ENCODE assay signal across 15 cellular contexts in the genomic region with DNA sequence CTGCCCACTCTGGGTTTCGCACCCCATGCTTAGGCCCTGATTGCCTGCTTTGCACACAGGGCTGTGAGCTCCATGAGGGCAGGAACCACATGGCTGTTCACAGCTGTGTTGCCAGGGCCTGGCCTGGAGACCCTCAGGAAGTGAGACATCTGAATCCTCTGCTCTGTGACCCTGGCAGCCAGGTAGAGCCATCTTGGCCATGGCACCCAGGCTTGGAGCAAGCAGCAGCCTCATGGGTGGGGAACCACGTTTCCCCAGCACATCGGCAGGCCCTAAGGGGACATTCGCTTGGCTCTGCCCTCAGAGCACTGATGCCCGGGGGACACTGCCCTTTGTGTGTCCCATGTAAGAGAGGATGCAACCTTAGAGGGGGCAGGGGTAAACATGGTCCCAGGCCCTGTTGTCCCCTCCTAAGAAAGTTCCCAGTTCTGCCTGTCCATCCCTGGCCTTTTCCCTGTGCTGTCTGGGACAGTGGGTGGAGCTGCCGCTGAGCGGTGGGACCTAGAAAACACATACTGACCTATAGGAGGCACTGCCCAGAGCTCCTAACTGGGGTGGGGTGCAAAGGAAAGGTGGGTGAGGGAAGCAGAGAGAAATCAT.
DNase-seq lines count a peak whose midpoint lies in the region; ATAC-seq and TF ChIP-seq lines count a peak whose summit lies in the region.
"Had no signal": no experiment of that assay in that cellular context is flagged by ENCODE, and none has a peak within 500 bp of the region (broad histone marks: within the 10 kb centered on the region; RNA-seq: fewer than 3 reads in every experiment).

No MANE protein-coding gene starts in this region.

- no peaks in the 10 kb centered on the region for H3K9me3 ChIP-seq in endodermal cell (ENCODE audit: control insufficient read depth, low read length)
- no peaks in the 10 kb centered on the region for H3K9me3 ChIP-seq in vagina

- no peak overlapping the region for H3K4me3 Mint-ChIP-seq in stimulated activated naive CD8-positive, alpha-beta T cell treated with anti-CD3 and anti-CD28 coated beads, Interleukin-15, Interleukin-2, amounts not matched to agents 100 ng/mL and 50 ng/mL, for 24 hours
- H3K4me3 Mint-ChIP-seq in endodermal cell (no peak overlapping the region), osteocyte (ENCODE audit: unreplicated experiment) (no peak overlapping the region)
- H3K4me3 Mint-ChIP-seq: activated CD8-positive, alpha-beta memory T cell treated with anti-CD3 and anti-CD28 coated beads, Interleukin-2, amount 10 ng/mL, durations not matched to agents 7 days and 5 days; neural progenitor cell had no signal

- H3K9ac ChIP-seq in endodermal cell (ENCODE audit: extremely low read depth, low read length, poor library complexity, severe bottlenecking), result no peak overlapping the region
- H3K9ac ChIP-seq: neural progenitor cell had no signal

- H3K9me3 Mint-ChIP-seq in stimulated activated naive CD8-positive, alpha-beta T cell treated with anti-CD3 and anti-CD28 coated beads, Interleukin-15, Interleukin-2, amounts not matched to agents 100 ng/mL and 50 ng/mL, for 24 hours, result no peaks in the 10 kb centered on the region
- H3K9me3 Mint-ChIP-seq in endodermal cell, result no peaks in the 10 kb centered on the region
- no peaks in the 10 kb centered on the region for H3K9me3 Mint-ChIP-seq in osteocyte (ENCODE audit: unreplicated experiment)
- H3K9me3 Mint-ChIP-seq: neural progenitor cell had no signal

- no peaks in the 10 kb centered on the region for H3K36me3 Mint-ChIP-seq in stimulated activated naive CD8-positive, alpha-beta T cell treated with anti-CD3 and anti-CD28 coated beads, Interleukin-15, Interleukin-2, amounts not matched to agents 100 ng/mL and 50 ng/mL, for 24 hours (ENCODE audit: low read depth)
- H3K36me3 Mint-ChIP-seq in endodermal cell (ENCODE audit: low read depth), result no peaks in the 10 kb centered on the region
- no peaks in the 10 kb centered on the region for H3K36me3 Mint-ChIP-seq in osteocyte (ENCODE audit: unreplicated experiment)
- H3K36me3 Mint-ChIP-seq: activated CD8-positive, alpha-beta memory T cell treated with anti-CD3 and anti-CD28 coated beads, Interleukin-2, amount 10 ng/mL, durations not matched to agents 7 days and 5 days; neural progenitor cell had no signal

- H3K27me3 ChIP-seq in endodermal cell (ENCODE audit: control insufficient read depth, insufficient read depth, low read length, poor library complexity, severe bottlenecking) (no peaks in the 10 kb centered on the region), vagina (no peaks in the 10 kb centered on the region)
- H3K27me3 ChIP-seq: neural progenitor cell had no signal

- peak overlapping the region; percentile 52 for H3K27ac Mint-ChIP-seq in stimulated activated naive CD8-positive, alpha-beta T cell treated with anti-CD3 and anti-CD28 coated beads, Interleukin-15, Interleukin-2, amounts not matched to agents 100 ng/mL and 50 ng/mL, for 24 hours
- H3K27ac Mint-ChIP-seq in endodermal cell (no peak overlapping the region), osteocyte (ENCODE audit: unreplicated experiment) (peak overlapping the region; percentile 18)
- H3K27ac Mint-ChIP-seq: activated CD8-positive, alpha-beta memory T cell treated with anti-CD3 and anti-CD28 coated beads, Interleukin-2, amount 10 ng/mL, durations not matched to agents 7 days and 5 days; neural progenitor cell had no signal

- TF ChIP-seq POLR2A in vagina (IDR thresholded peaks at IDR 0.05), result no peak

- ATAC-seq in stimulated activated naive CD8-positive, alpha-beta T cell treated with anti-CD3 and anti-CD28 coated beads, Interleukin-15, Interleukin-2, amounts not matched to agents 100 U/mL and 50 U/mL, for 24 hours, result no peak
- ATAC-seq in HG03025 (IDR thresholded peaks at IDR 0.05; ENCODE audit: low FRiP score, unreplicated experiment), result no peak
- ATAC-seq: activated CD8-positive, alpha-beta memory T cell treated with anti-CD3 and anti-CD28 coated beads, Interleukin-2, amount 10 ng/mL, durations not matched to agents 7 days and 5 days; GM12878 had no signal

- peak; percentile 34 for TF ChIP-seq CTCF in endodermal cell (conservative IDR thresholded peaks at IDR 0.05)
- TF ChIP-seq CTCF in osteocyte (IDR thresholded peaks at IDR 0.05), result peak; percentile 6
- no peak for TF ChIP-seq CTCF in vagina (IDR thresholded peaks at IDR 0.05)

- H3K27me3 Mint-ChIP-seq in stimulated activated naive CD8-positive, alpha-beta T cell treated with anti-CD3 and anti-CD28 coated beads, Interleukin-15, Interleukin-2, amounts not matched to agents 100 ng/mL and 50 ng/mL, for 24 hours, result no peaks in the 10 kb centered on the region
- H3K27me3 Mint-ChIP-seq in endodermal cell (ENCODE audit: insufficient read depth) (no peaks in the 10 kb centered on the region), osteocyte (ENCODE audit: unreplicated experiment) (no peaks in the 10 kb centered on the region)

- H3K4me1 Mint-ChIP-seq in stimulated activated naive CD8-positive, alpha-beta T cell treated with anti-CD3 and anti-CD28 coated beads, Interleukin-15, Interleukin-2, amounts not matched to agents 100 ng/mL and 50 ng/mL, for 24 hours (ENCODE audit: low read depth), result peaks cover 36% of the 10 kb centered on the region
- H3K4me1 Mint-ChIP-seq in endodermal cell (peaks cover 6% of the 10 kb centered on the region), osteocyte (ENCODE audit: unreplicated experiment) (peaks cover 57% of the 10 kb centered on the region)

- H3K27ac ChIP-seq in endodermal cell (ENCODE audit: low read depth, low read length) (no peak overlapping the region), vagina (peak overlapping the region; percentile 96)
- H3K27ac ChIP-seq: neural progenitor cell had no signal

- WGBS in endodermal cell (ENCODE audit: insufficient coverage in 1 of 2, insufficient read length in 1 of 2), 2 experiments, result 95% methylated on average over 5 to 7 of the region's 7 CpGs

- H3K36me3 ChIP-seq in endodermal cell (ENCODE audit: control insufficient read depth, insufficient read depth, low read length), result no peaks in the 10 kb centered on the region
- no peaks in the 10 kb centered on the region for H3K36me3 ChIP-seq in vagina
- H3K36me3 ChIP-seq: neural progenitor cell had no signal

- H3K4me3 ChIP-seq in endodermal cell (ENCODE audit: low read length), result no peak overlapping the region
- peak overlapping the region; percentile 48 to 53 for H3K4me3 ChIP-seq in vagina
- H3K4me3 ChIP-seq: GM12878, neural progenitor cell had no signal

- intact Hi-C loops in vagina (cut with DNase I), result no loop called here

- no peaks in the 10 kb centered on the region for H3K4me1 ChIP-seq in endodermal cell (ENCODE audit: control insufficient read depth, insufficient read depth, low read length)
- H3K4me1 ChIP-seq in vagina, result peaks cover 70% of the 10 kb centered on the region

- no peak for DNase-seq in stimulated activated naive CD8-positive, alpha-beta T cell treated with anti-CD3 and anti-CD28 coated beads, Interleukin-15, Interleukin-2, amounts not matched to agents 100 U/mL and 50 U/mL, for 24 hours
- DNase-seq in endodermal cell, result peak; percentile 52
- no peak for DNase-seq in osteocyte (ENCODE audit: extremely low spot score, unreplicated experiment)
- DNase-seq in vagina (ENCODE audit: extremely low spot score in 2 of 2), result peak in 1 of 2 donors; percentile 83
- DNase-seq in NCI-H187 (lab: John Stamatoyannopoulos, UW), result no peak
- no peak for DNase-seq in NCI-H1092 treated with DMSO at 0.1 percent for 48 hours (lab: John Stamatoyannopoulos, UW)
- DNase-seq: activated CD8-positive, alpha-beta memory T cell treated with anti-CD3 and anti-CD28 coated beads, Interleukin-2, amount 10 ng/mL, durations not matched to agents 7 days and 5 days; cortex of kidney; hypothalamus; KBM-7; NCI-H510A treated with DMSO at 0.1 percent for 48 hours had no signal

Comparison
In these comparisons a context has a peak if more than half of its experiments do, and no peak if none do; other contexts are left out.
1. CTCF ChIP-seq: peak in endodermal cell (single experiment) and osteocyte (single experiment); none in vagina (0 of 3).